In genomic region chr11:64372021-64372420, GRCh38 we compare ENCODE assay signal across 18 cellular contexts. TPM values are rescaled to one million over a fixed set of nuclear protein-coding genes. Genes with fewer than 3 reads are reported as not detected.
DNase-seq lines count a peak whose midpoint lies in the region; FAIRE-seq and TF ChIP-seq lines count a peak whose summit lies in the region.
"Had no signal": no experiment of that assay in that cellular context is flagged by ENCODE, and none has a peak within 500 bp of the region (broad histone marks: within the 10 kb centered on the region; RNA-seq: fewer than 3 reads in every experiment).

No MANE protein-coding gene starts in this region.

- peaks cover 0 to 13% (median 0%) of the 10 kb centered on the region in 11 experiments; a peak in 2 of 22 replicates for H4K20me1 ChIP-seq in BLaER1 treated with 17β-estradiol and CSF1 and Interleukin-3, amounts not matched to agents 10 nM and 100 nM
- no peaks in the 10 kb centered on the region for H4K20me1 ChIP-seq in H1 (replicated peaks in 1 of 2; ENCODE audit: control insufficient read depth in 1 of 2, insufficient read depth in 2 of 2, low read length in 2 of 2)

- TF ChIP-seq RAD21 in H1 (IDR thresholded peaks at IDR 0.05 in 1 of 2, conservative IDR thresholded peaks at IDR 0.05 in 1 of 2; ENCODE audit: low read depth in 2 of 2, low read length in 2 of 2): no peak

- H3K9me3 Mint-ChIP-seq in activated CD4-positive, alpha-beta memory T cell treated with anti-CD3 and anti-CD28 coated beads, Interleukin-2, amount 10 ng/mL, durations not matched to agents 7 days and 5 days: no peaks in the 10 kb centered on the region

- peak overlapping the region in 7 of 11 experiments; percentile 54 to 74 (median 60); a peak in 12 of 22 replicates for H3K27ac ChIP-seq in BLaER1 treated with 17β-estradiol and CSF1 and Interleukin-3, amounts not matched to agents 10 nM and 100 nM
- H3K27ac ChIP-seq in SJCRH30 (no peak overlapping the region; the same call in 1 of the 2 replicates), H1 (ENCODE audit: low read depth, low read length) (no peak overlapping the region)
- H3K27ac ChIP-seq: GM23248 had no signal

- no peaks in the 10 kb centered on the region for H3K79me1 ChIP-seq in H1 (ENCODE audit: low read depth, low read length)

- WGBS in H1 (ENCODE audit: extremely low coverage in 1 of 2, insufficient coverage in 1 of 2, insufficient read length in 1 of 2, insufficient replicate concordance in 2 of 2, low coverage in 1 of 2, low lambda C conversion rate in 2 of 2, missing lambda C conversion rate in 1 of 2), 2 experiments: 89% methylated on average over 6 of the region's 6 CpGs; no CpG with 5 or more reads in 1 of the 2 experiments

- peaks cover 19% of the 10 kb centered on the region for H3K36me3 Mint-ChIP-seq in activated CD4-positive, alpha-beta memory T cell treated with anti-CD3 and anti-CD28 coated beads, Interleukin-2, amount 10 ng/mL, durations not matched to agents 7 days and 5 days (ENCODE audit: low read depth)

- H3K4me1 Mint-ChIP-seq in activated CD4-positive, alpha-beta memory T cell treated with anti-CD3 and anti-CD28 coated beads, Interleukin-2, amount 10 ng/mL, durations not matched to agents 7 days and 5 days: no peaks in the 10 kb centered on the region

- no peak overlapping the region for H3K4me3 Mint-ChIP-seq in activated CD4-positive, alpha-beta memory T cell treated with anti-CD3 and anti-CD28 coated beads, Interleukin-2, amount 10 ng/mL, durations not matched to agents 7 days and 5 days

- H4K8ac ChIP-seq in H1 (ENCODE audit: extremely low read depth, insufficient read depth, low read length): no peak overlapping the region

- H2BK15ac ChIP-seq in H1 (ENCODE audit: low read length): no peak overlapping the region

- DNase-seq in NCI-H1092 treated with DMSO at 0.1 percent for 48 hours (lab: John Stamatoyannopoulos, UW): peak; percentile 53
- DNase-seq in NCI-H1092 (lab: John Stamatoyannopoulos, UW): no peak
- DNase-seq in SJCRH30: no peak
- no peak for DNase-seq in H1 (ENCODE audit: low read depth in 1 of 2, low spot score in 2 of 2)
- no peak for DNase-seq in putamen (ENCODE audit: low spot score)
- no peak for DNase-seq in activated CD4-positive, alpha-beta memory T cell treated with anti-CD3 and anti-CD28 coated beads, Interleukin-2, amount 10 ng/mL, durations not matched to agents 7 days and 5 days
- DNase-seq in DMS79 (lab: John Stamatoyannopoulos, UW): no peak
- DNase-seq: DMS153; GM23248; KBM-7; MV-4-11; NCI-H526; NK-92 treated with Interleukin-12 subunit alpha and Interleukin-12 subunit beta, amount 100 ng/mL, for 24 hours; PC-3; Right ventricle myocardium superior; T-helper 2 cell had no signal

- TF ChIP-seq EP300 in H1 (IDR thresholded peaks at IDR 0.05; ENCODE audit: borderline replicate concordance in 1 of 2, low read depth in 2 of 2, low read length in 2 of 2): no peak

- H3K9ac ChIP-seq in BLaER1 treated with 17β-estradiol and CSF1 and Interleukin-3, amounts not matched to agents 10 nM and 100 nM: peak overlapping the region in 8 of 11 experiments; percentile 42 to 66 (median 60); a peak in 13 of 22 replicates
- no peak overlapping the region for H3K9ac ChIP-seq in H1 (replicated peaks in 1 of 4; ENCODE audit: extremely low read depth in 1 of 4, low read depth in 3 of 4, low read length in 3 of 4)
- H3K9ac ChIP-seq: GM23248 had no signal

- no peaks in the 10 kb centered on the region for H3K79me2 ChIP-seq in H1 (ENCODE audit: control insufficient read depth in 1 of 2, insufficient read depth in 2 of 2, low read length in 2 of 2)

- H3K4me1 ChIP-seq in BLaER1 treated with 17β-estradiol and CSF1 and Interleukin-3, amounts not matched to agents 10 nM and 100 nM: peaks cover 14 to 53% (median 42%) of the 10 kb centered on the region in 10 experiments
- peaks cover 10% of the 10 kb centered on the region; the same call in 1 of the 2 replicates for H3K4me1 ChIP-seq in SJCRH30
- H3K4me1 ChIP-seq in H1 (replicated peaks in 1 of 4; ENCODE audit: control insufficient read depth in 3 of 4, insufficient read depth in 4 of 4, low read length in 3 of 4): peaks cover 0 to 5% (median 2%) of the 10 kb centered on the region in 4 experiments; a peak in 4 of 7 replicates

- H3K18ac ChIP-seq in H1 (ENCODE audit: extremely low read depth, low read length): no peak overlapping the region

- TF ChIP-seq CTCF in H1 (IDR thresholded peaks at IDR 0.05; ENCODE audit: control extremely low read depth in 1 of 3, insufficient read depth in 1 of 3, low read depth in 1 of 3, low read length in 3 of 3): no peak

- H2BK5ac ChIP-seq in H1 (ENCODE audit: low read depth, low read length): peak overlapping the region; percentile 83; the same call in 1 of the 2 replicates

- peaks cover 0 to 9% (median 5%) of the 10 kb centered on the region in 11 experiments; a peak in 7 of 22 replicates for H3K9me3 ChIP-seq in BLaER1 treated with 17β-estradiol and CSF1 and Interleukin-3, amounts not matched to agents 10 nM and 100 nM (replicated peaks in 1 of 11)
- no peaks in the 10 kb centered on the region for H3K9me3 ChIP-seq in SJCRH30 (replicated peaks)
- H3K9me3 ChIP-seq in H1 (ENCODE audit: insufficient read depth in 2 of 2, low read depth in 1 of 2, low read length in 1 of 2): no peaks in the 10 kb centered on the region

- CTCF ChIA-PET in H1 (lab: Charles Lee; ENCODE audit: partially characterized antibody): interaction anchor here (0.6 to 8.3 kb wide), 9 partner anchors 9 to 77 kb away, joined by 3 to 80 read pairs (median 4); no protein-coding TSS in a partner anchor
- CTCF ChIA-PET in activated CD4-positive, alpha-beta memory T cell treated with anti-CD3 and anti-CD28 coated beads, Interleukin-2, amount 10 ng/mL, durations not matched to agents 7 days and 5 days (lab: Charles Lee): no interaction called here

- H3K4me2 ChIP-seq in BLaER1 treated with 17β-estradiol and CSF1 and Interleukin-3, amounts not matched to agents 10 nM and 100 nM: peak overlapping the region; percentile 69 to 97 (median 87); a peak in 21 of 22 replicates
- no peak overlapping the region for H3K4me2 ChIP-seq in H1 (ENCODE audit: insufficient read depth in 1 of 2, low read depth in 2 of 2, low read length in 2 of 2)

- peaks cover 23 to 37% (median 34%) of the 10 kb centered on the region in 11 experiments; a peak in 21 of 22 replicates for H3K36me3 ChIP-seq in BLaER1 treated with 17β-estradiol and CSF1 and Interleukin-3, amounts not matched to agents 10 nM and 100 nM
- H3K36me3 ChIP-seq in SJCRH30: peaks cover 11% of the 10 kb centered on the region
- H3K36me3 ChIP-seq in H1 (ENCODE audit: control insufficient read depth in 2 of 4, insufficient read depth in 4 of 4, low read length in 3 of 4): peaks cover 0 to 14% (median 0%) of the 10 kb centered on the region in 4 experiments; a peak in 2 of 8 replicates

- no peak overlapping the region for H3K4ac ChIP-seq in H1 (replicated peaks; ENCODE audit: insufficient read length, low read depth, low read length)

- no peaks in the 10 kb centered on the region for H3K27me3 Mint-ChIP-seq in activated CD4-positive, alpha-beta memory T cell treated with anti-CD3 and anti-CD28 coated beads, Interleukin-2, amount 10 ng/mL, durations not matched to agents 7 days and 5 days

- no peak overlapping the region for H2BK120ac ChIP-seq in H1 (replicated peaks; ENCODE audit: low read depth, low read length)

- FAIRE-seq in H1 (lab: Jason Lieb, UNC): no peak
- FAIRE-seq: A204.1 had no signal

- H3K27ac Mint-ChIP-seq in activated CD4-positive, alpha-beta memory T cell treated with anti-CD3 and anti-CD28 coated beads, Interleukin-2, amount 10 ng/mL, durations not matched to agents 7 days and 5 days: no peak overlapping the region

- H3K27me3 ChIP-seq in BLaER1 treated with 17β-estradiol and CSF1 and Interleukin-3, amounts not matched to agents 10 nM and 100 nM: no peaks in the 10 kb centered on the region
- H3K27me3 ChIP-seq in SJCRH30 (no peaks in the 10 kb centered on the region), H1 (replicated peaks in 1 of 4; ENCODE audit: control insufficient read depth in 3 of 4, extremely low read depth in 1 of 4, insufficient read depth in 3 of 4, low read length in 3 of 4) (no peaks in the 10 kb centered on the region)

- no peak overlapping the region for H3K23ac ChIP-seq in H1 (ENCODE audit: insufficient read length)

- no peak overlapping the region; the same call in 1 of the 2 replicates for H2BK12ac ChIP-seq in H1 (ENCODE audit: low read depth, low read length)

- no peak overlapping the region for H3K56ac ChIP-seq in H1 (replicated peaks; ENCODE audit: insufficient read length, low read depth, low read length)

- H3K4me3 ChIP-seq in BLaER1 treated with 17β-estradiol and CSF1 and Interleukin-3, amounts not matched to agents 10 nM and 100 nM: peak overlapping the region in 3 of 10 experiments; percentile 15 to 41 (median 40); a peak in 1 of 20 replicates
- H3K4me3 ChIP-seq in SJCRH30 (peak overlapping the region; percentile 59), H1 (ENCODE audit: extremely low read depth in 1 of 4, insufficient read depth in 2 of 4, low read depth in 3 of 4, low read length in 4 of 4) (no peak overlapping the region)
- H3K4me3 ChIP-seq: GM23248 had no signal

- no peak overlapping the region for H4K5ac ChIP-seq in H1 (ENCODE audit: insufficient read length, low read depth, low read length)

- no peak overlapping the region for H2AK5ac ChIP-seq in H1 (ENCODE audit: low read depth, low read length)

- no peak overlapping the region for H2AFZ ChIP-seq in H1 (ENCODE audit: low read length)
- H2AFZ ChIP-seq: GM23248 had no signal

- TF ChIP-seq POLR2A in H1 (IDR thresholded peaks at IDR 0.05; ENCODE audit: control extremely low read depth in 1 of 2, low read depth in 2 of 2, low read length in 2 of 2): no peak

- H3K23me2 ChIP-seq in H1 (ENCODE audit: low read depth, low read length): no peaks in the 10 kb centered on the region; the same call in 1 of the 2 replicates

- no peak overlapping the region for H4K91ac ChIP-seq in H1 (replicated peaks; ENCODE audit: insufficient read length, low read length)

- no peak overlapping the region for H3K14ac ChIP-seq in H1 (ENCODE audit: insufficient read length)

- peak overlapping the region; percentile 80; the same call in 1 of the 2 replicates for H2BK20ac ChIP-seq in H1 (ENCODE audit: low read length)

- POLR2A ChIA-PET in H1 (lab: Charles Lee; ENCODE audit: partially characterized antibody): interaction anchor here (0.9 to 1.8 kb wide), 6 partner anchors 13 to 24 kb away, joined by 3 to 6 read pairs (median 4); partner anchors contain the start of gene RPS6KA4
- POLR2A ChIA-PET in activated CD4-positive, alpha-beta memory T cell treated with anti-CD3 and anti-CD28 coated beads, Interleukin-2, amount 10 ng/mL, durations not matched to agents 7 days and 5 days (lab: Charles Lee): interaction anchor here (0.8 kb wide), 1 partner anchor 14 kb away, joined by 5 read pairs; no protein-coding TSS in a partner anchor

RNA-seq across cellular contexts. Expression of gene RPS6KA4, which starts 13.1 kb away (rescaled TPM):
- total RNA-seq in SJCRH30 (2014; rRNA removed; shearing (Covaris generic)): 15.4 and 18.6 TPM in 2 replicates
- 12.6 and 13.2 TPM in 2 replicates for total RNA-seq in H1 (2021; fragmentation: NEBNext Ultra II Directional; extraction: Animal tissue kit (Norgen Biotek cat#: 25700))
- 8.2 and 12.1 TPM in 2 replicates for polyA plus RNA-seq in H1 (2011; rRNA removed)
- polyA plus RNA-seq in H1 (2011; cell fraction: cytosol; rRNA removed): 11.5 TPM
- 27.8 TPM for polyA plus RNA-seq in H1 (2011; cell fraction: nucleus; rRNA removed)
- polyA plus RNA-seq in H1 (2012, experiment 1 of 2): 8.5 to 14.4 TPM (median 12.2 TPM) in 4 replicates
- 7.6 TPM for polyA plus RNA-seq in H1 (2012, experiment 2 of 2)
- polyA plus RNA-seq in H1 (2013, experiment 1 of 2): 5.0 TPM
- 5.5 TPM for polyA plus RNA-seq in H1 (2013, experiment 2 of 2)
- 8.6 and 9.0 TPM in 2 replicates for polyA minus RNA-seq in H1 (2011; rRNA and poly(A)+ RNA removed)
- polyA minus RNA-seq in H1 (2011; cell fraction: cytosol; rRNA and poly(A)+ RNA removed): 12.0 TPM
- polyA minus RNA-seq in H1 (2011; cell fraction: nucleus; rRNA and poly(A)+ RNA removed): 17.0 TPM
- total RNA-seq in activated CD4-positive, alpha-beta memory T cell treated with anti-CD3 and anti-CD28 coated beads, Interleukin-2, amount 10 ng/mL, durations not matched to agents 7 days and 5 days: 10 to 100 TPM; 40.2 to 43.5 TPM

RNA-seq across cellular contexts. Expression of gene CCDC88B, which starts 32.0 kb away (rescaled TPM):
- 0.59 and 0.96 TPM in 2 replicates for total RNA-seq in SJCRH30 (2014; rRNA removed; shearing (Covaris generic))
- 11.2 and 12.5 TPM in 2 replicates for total RNA-seq in H1 (2021; fragmentation: NEBNext Ultra II Directional; extraction: Animal tissue kit (Norgen Biotek cat#: 25700))
- polyA plus RNA-seq in H1 (2011; rRNA removed): 5.9 and 7.9 TPM in 2 replicates
- 10.0 TPM for polyA plus RNA-seq in H1 (2011; cell fraction: cytosol; rRNA removed)
- polyA plus RNA-seq in H1 (2011; cell fraction: nucleus; rRNA removed): 36.8 TPM
- polyA plus RNA-seq in H1 (2012, experiment 1 of 2): 12.4 to 18.6 TPM (median 15.8 TPM) in 4 replicates
- polyA plus RNA-seq in H1 (2012, experiment 2 of 2): 5.3 TPM
- polyA plus RNA-seq in H1 (2013, experiment 1 of 2): 7.4 TPM
- 6.3 TPM for polyA plus RNA-seq in H1 (2013, experiment 2 of 2)
- polyA minus RNA-seq in H1 (2011; rRNA and poly(A)+ RNA removed): 1.1 and 1.8 TPM in 2 replicates
- polyA minus RNA-seq in H1 (2011; cell fraction: cytosol; rRNA and poly(A)+ RNA removed): 6.3 TPM
- 5.4 TPM for polyA minus RNA-seq in H1 (2011; cell fraction: nucleus; rRNA and poly(A)+ RNA removed)
- 100 to 1,000 TPM in 1 of 2 experiments, 10 to 100 TPM in 1; 99.1 to 106 TPM for total RNA-seq in activated CD4-positive, alpha-beta memory T cell treated with anti-CD3 and anti-CD28 coated beads, Interleukin-2, amount 10 ng/mL, durations not matched to agents 7 days and 5 days

RNA-seq across cellular contexts. Expression of gene PRDX5, which starts 54.1 kb away (rescaled TPM):
- 105 and 130 TPM in 2 replicates for total RNA-seq in SJCRH30 (2014; rRNA removed; shearing (Covaris generic))
- 201 and 225 TPM in 2 replicates for total RNA-seq in H1 (2021; fragmentation: NEBNext Ultra II Directional; extraction: Animal tissue kit (Norgen Biotek cat#: 25700))
- polyA plus RNA-seq in H1 (2011; rRNA removed): 582 and 631 TPM in 2 replicates
- 623 TPM for polyA plus RNA-seq in H1 (2011; cell fraction: cytosol; rRNA removed)
- 281 TPM for polyA plus RNA-seq in H1 (2011; cell fraction: nucleus; rRNA removed)
- polyA plus RNA-seq in H1 (2012, experiment 1 of 2): 323 to 414 TPM (median 375 TPM) in 4 replicates
- polyA plus RNA-seq in H1 (2012, experiment 2 of 2): 341 TPM
- polyA plus RNA-seq in H1 (2013, experiment 1 of 2): 135 TPM
- 134 TPM for polyA plus RNA-seq in H1 (2013, experiment 2 of 2)
- 60.4 and 79.8 TPM in 2 replicates for polyA minus RNA-seq in H1 (2011; rRNA and poly(A)+ RNA removed)
- 77.1 TPM for polyA minus RNA-seq in H1 (2011; cell fraction: cytosol; rRNA and poly(A)+ RNA removed)
- 54.4 TPM for polyA minus RNA-seq in H1 (2011; cell fraction: nucleus; rRNA and poly(A)+ RNA removed)
- 100 to 1,000 TPM; 137 to 139 TPM for total RNA-seq in activated CD4-positive, alpha-beta memory T cell treated with anti-CD3 and anti-CD28 coated beads, Interleukin-2, amount 10 ng/mL, durations not matched to agents 7 days and 5 days

RNA-seq across cellular contexts. Expression of gene TRMT112, which starts 54.7 kb away (rescaled TPM):
- 185 and 215 TPM in 2 replicates for total RNA-seq in SJCRH30 (2014; rRNA removed; shearing (Covaris generic))
- total RNA-seq in H1 (2021; fragmentation: NEBNext Ultra II Directional; extraction: Animal tissue kit (Norgen Biotek cat#: 25700)): 300 and 326 TPM in 2 replicates
- polyA plus RNA-seq in H1 (2011; rRNA removed): 650 and 707 TPM in 2 replicates
- 604 TPM for polyA plus RNA-seq in H1 (2011; cell fraction: cytosol; rRNA removed)
- 183 TPM for polyA plus RNA-seq in H1 (2011; cell fraction: nucleus; rRNA removed)
- 380 to 473 TPM (median 438 TPM) in 4 replicates for polyA plus RNA-seq in H1 (2012, experiment 1 of 2)
- polyA plus RNA-seq in H1 (2012, experiment 2 of 2): 1,230 TPM
- polyA plus RNA-seq in H1 (2013, experiment 1 of 2): 542 TPM
- 524 TPM for polyA plus RNA-seq in H1 (2013, experiment 2 of 2)
- polyA minus RNA-seq in H1 (2011; rRNA and poly(A)+ RNA removed): 31.9 and 44.7 TPM in 2 replicates
- 101 TPM for polyA minus RNA-seq in H1 (2011; cell fraction: cytosol; rRNA and poly(A)+ RNA removed)
- 54.3 TPM for polyA minus RNA-seq in H1 (2011; cell fraction: nucleus; rRNA and poly(A)+ RNA removed)
- 100 to 1,000 TPM; 137 to 145 TPM for total RNA-seq in activated CD4-positive, alpha-beta memory T cell treated with anti-CD3 and anti-CD28 coated beads, Interleukin-2, amount 10 ng/mL, durations not matched to agents 7 days and 5 days

Comparison
In these comparisons a context has a peak if more than half of its experiments do, and no peak if none do; other contexts are left out.
1. H3K27ac ChIP-seq: peak in BLaER1 treated with 17β-estradiol and CSF1 and Interleukin-3, amounts not matched to agents 10 nM and 100 nM (7 of 11); none in SJCRH30 (single experiment) and H1 (single experiment).
2. H3K4me2 ChIP-seq: peak in BLaER1 treated with 17β-estradiol and CSF1 and Interleukin-3, amounts not matched to agents 10 nM and 100 nM (11 of 11); none in H1 (0 of 2).
3. H3K9ac ChIP-seq: peak in BLaER1 treated with 17β-estradiol and CSF1 and Interleukin-3, amounts not matched to agents 10 nM and 100 nM (8 of 11); none in H1 (0 of 4).